Comparison of ENCODE assay signal across 8 cellular contexts in the genomic region with DNA sequence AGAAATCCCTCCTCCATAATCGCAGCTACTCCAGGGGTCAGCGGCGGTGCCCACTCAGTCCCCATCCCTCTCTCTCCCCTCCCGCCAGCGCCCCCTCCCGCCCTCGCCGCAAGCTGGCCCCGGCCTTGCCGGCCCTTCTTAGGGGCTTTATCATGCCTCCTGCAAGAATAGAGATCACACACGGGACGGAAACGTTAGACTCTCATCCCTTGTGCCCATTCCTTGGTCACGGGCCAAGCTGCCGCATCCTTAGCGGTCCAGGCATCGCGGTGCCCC. TPM values are rescaled to one million over a fixed set of nuclear protein-coding genes. Genes with fewer than 3 reads are reported as not detected.
DNase-seq lines count a peak whose midpoint lies in the region; ATAC-seq, FAIRE-seq and TF ChIP-seq lines count a peak whose summit lies in the region.

No MANE protein-coding gene starts in this region.

- dilution Hi-C loops in keratinocyte (cut with MboI; ENCODE audit: extremely low pct_ligation_motif_present, low sequenced_read_pairs) = no loop called here

- POLR2A ChIA-PET in A673 (lab: Charles Lee; ENCODE audit: low non-redundant PET) (interaction anchor here (0.9 kb wide), 1 partner anchor 370 kb away, joined by 22 read pairs; no protein-coding TSS in a partner anchor), HEK293 (lab: Yijun Ruan, JAX) (interaction anchor here (0.7 to 5.0 kb wide), 23 partner anchors 9 to 203 kb away, joined by 3 to 68 read pairs (median 5); a partner anchor contains a TSS)

- H3K27ac ChIP-seq in A673 (ENCODE audit: low read depth, low read length, poor library complexity, severe bottlenecking) (no peak overlapping the region), HEK293 (ENCODE audit: extremely low read depth, low read depth, low read length) (no peak overlapping the region), keratinocyte (ENCODE audit: control insufficient read depth, insufficient read depth, low read length) (peak overlapping the region; percentile 26), thyroid gland (peak overlapping the region; percentile 86 to 98 (median 95))

- peak overlapping the region; percentile 74 for H3K4me3 ChIP-seq in A673 (ENCODE audit: low read depth, low read length, poor library complexity, severe bottlenecking)
- no peak overlapping the region for H3K4me3 ChIP-seq in HEK293 (ENCODE audit: low read depth, low read length)
- H3K4me3 ChIP-seq in keratinocyte (ENCODE audit: control insufficient read depth in 2 of 3, extremely low read depth in 1 of 3, insufficient read depth in 2 of 3, low read depth in 1 of 3, low read length in 3 of 3) = peak overlapping the region in 2 of 3 experiments; percentile 40 to 51
- no peak overlapping the region for H3K4me3 ChIP-seq in thyroid gland (replicated peaks in 1 of 3)

- peak in 1 of 2 donors; percentile 0 for ATAC-seq in activated naive CD4-positive, alpha-beta T cell treated with anti-CD3 and anti-CD28 coated beads, Interleukin-2, amount 50 U/mL, for 72 hours

- no peaks in the 10 kb centered on the region for H3K9me3 Mint-ChIP-seq in activated naive CD4-positive, alpha-beta T cell treated with anti-CD3 and anti-CD28 coated beads, Interleukin-2, amount 50 U/mL, for 72 hours

- H3K9ac ChIP-seq in keratinocyte (ENCODE audit: control insufficient read depth, extremely low read depth, insufficient read depth, low read length) = peak overlapping the region; percentile 9

- no peak for DNase-seq in A673 (ENCODE audit: low spot score)
- DNase-seq in activated naive CD4-positive, alpha-beta T cell treated with anti-CD3 and anti-CD28 coated beads, Interleukin-2, amount 50 U/mL, for 72 hours (ENCODE audit: low spot score in 2 of 2) = no peak
- no peak for DNase-seq in keratinocyte (ENCODE audit: low read depth, low spot score)
- no peak for DNase-seq in thyroid gland
- no peak for DNase-seq in CD1c-positive myeloid dendritic cell (ENCODE audit: extremely low spot score)
- no peak for DNase-seq in RCC 7860 (ENCODE audit: low spot score)
- no peak for DNase-seq in activated CD4-positive, CD25-positive, alpha-beta regulatory T cell (lab: John Stamatoyannopoulos, UW)

- FAIRE-seq in keratinocyte (lab: Jason Lieb, UNC) = no peak
- no peak for FAIRE-seq in RCC 7860 (lab: Jason Lieb, UNC)

- H4K20me1 ChIP-seq in keratinocyte (ENCODE audit: control insufficient read depth, extremely low read depth, insufficient read depth, low read length) = no peaks in the 10 kb centered on the region

- peaks cover 7 to 9% of the 10 kb centered on the region in 2 donors for H3K36me3 Mint-ChIP-seq in activated naive CD4-positive, alpha-beta T cell treated with anti-CD3 and anti-CD28 coated beads, Interleukin-2, amount 50 U/mL, for 72 hours

- 4 to 8% methylated on average over 13 to 16 of the region's 18 CpGs for WGBS in thyroid gland, 2 donors

- TF ChIP-seq CTCF in A673 (conservative IDR thresholded peaks at IDR 0.05; ENCODE audit: low read depth, low read length) (no peak), HEK293 (tag by site-specific recombination; IDR thresholded peaks at IDR 0.05) (no peak; the same call in 1 of the 2 replicates), keratinocyte (optimal IDR thresholded peaks at IDR 0.05 in 1 of 3, IDR thresholded peaks at IDR 0.05 in 1 of 3, conservative IDR thresholded peaks at IDR 0.05 in 1 of 3; ENCODE audit: extremely low read depth in 1 of 3, insufficient read depth in 2 of 3, low read length in 3 of 3) (no peak), thyroid gland (IDR thresholded peaks at IDR 0.05) (peak in 3 of 6 experiments; percentile 72 to 80 (median 73))

- H3K27me3 ChIP-seq in A673 (replicated peaks; ENCODE audit: insufficient read depth, low read depth, low read length, poor library complexity) (no peaks in the 10 kb centered on the region), keratinocyte (ENCODE audit: control insufficient read depth, extremely low read depth, insufficient read depth, low read length) (no peaks in the 10 kb centered on the region), thyroid gland (no peaks in the 10 kb centered on the region)

- H3K4me1 ChIP-seq in A673 (ENCODE audit: insufficient read depth, low read length, poor library complexity, severe bottlenecking) (peaks cover 26% of the 10 kb centered on the region), HEK293 (ENCODE audit: control insufficient read depth, insufficient read depth, low read length) (peaks cover 4% of the 10 kb centered on the region; the same call in 1 of the 2 replicates), keratinocyte (ENCODE audit: control insufficient read depth, extremely low read depth, insufficient read depth, low read length) (peaks cover 20% of the 10 kb centered on the region), thyroid gland (peaks cover 37 to 53% of the 10 kb centered on the region in 2 donors)

- H3K9me3 ChIP-seq in A673 (ENCODE audit: low read depth, low read length, poor library complexity, severe bottlenecking) = no peaks in the 10 kb centered on the region
- no peaks in the 10 kb centered on the region for H3K9me3 ChIP-seq in HEK293 (ENCODE audit: control insufficient read depth, insufficient read depth, low read depth, low read length)
- H3K9me3 ChIP-seq in keratinocyte (ENCODE audit: control insufficient read depth, low read depth, low read length) = no peaks in the 10 kb centered on the region
- H3K9me3 ChIP-seq in thyroid gland = no peaks in the 10 kb centered on the region

- peak overlapping the region; percentile 86 for H2AFZ ChIP-seq in keratinocyte (ENCODE audit: control insufficient read depth, low read length)

- H3K27ac Mint-ChIP-seq in activated naive CD4-positive, alpha-beta T cell treated with anti-CD3 and anti-CD28 coated beads, Interleukin-2, amount 50 U/mL, for 72 hours = peak overlapping the region; percentile 97 to 99

- intact Hi-C loops in A673 (cut with micrococcal nuclease; ENCODE audit: unreplicated experiment) (loop anchor here (2.0 kb wide), 1 partner anchor 55 kb away; a partner anchor contains a TSS), thyroid gland (cut with DNase I) (no loop called here)

- no TSS peak for BruUV-seq in A673 (replicated peaks; lab: Mats Ljungman, UMichigan)

- H3K36me3 ChIP-seq in A673 (ENCODE audit: insufficient read depth, low read length, poor library complexity, severe bottlenecking) (no peaks in the 10 kb centered on the region), HEK293 (ENCODE audit: control insufficient read depth in 2 of 2, insufficient read depth in 1 of 2, low read length in 2 of 2) (peaks cover 0 to 7% of the 10 kb centered on the region in 2 experiments; a peak in 2 of 3 replicates), keratinocyte (ENCODE audit: control insufficient read depth in 2 of 2, extremely low read depth in 1 of 2, insufficient read depth in 2 of 2, low read length in 2 of 2) (peaks cover 0 to under 1% of the 10 kb centered on the region in 2 experiments), thyroid gland (no peaks in the 10 kb centered on the region)

- H3K9me1 ChIP-seq in keratinocyte (ENCODE audit: control insufficient read depth, extremely low read depth, insufficient read depth, low read length) = no peaks in the 10 kb centered on the region

- peaks cover 32% of the 10 kb centered on the region for H3K79me2 ChIP-seq in keratinocyte (ENCODE audit: control insufficient read depth, insufficient read depth, low read length)

- CTCF ChIA-PET in A673 (lab: Charles Lee) (interaction anchor here (0.5 to 2.7 kb wide), 9 partner anchors 8 to 1107 kb away, joined by 3 to 21 read pairs (median 5); a partner anchor contains a TSS), HEK293 (lab: Yijun Ruan, JAX) (interaction anchor here (0.5 to 5.1 kb wide), 36 partner anchors 10 to 327 kb away, joined by 3 to 53 read pairs (median 4); a partner anchor contains a TSS)

- H3K4me2 ChIP-seq in keratinocyte (ENCODE audit: control insufficient read depth, extremely low read depth, insufficient read depth, low read depth, low read length) = peak overlapping the region; percentile 58

- no peak for TF ChIP-seq POLR2A in thyroid gland (IDR thresholded peaks at IDR 0.05)

RNA-seq across cellular contexts. Expression of a gene that starts 0.7 kb away (rescaled TPM):
- 25.4 and 28.7 TPM in 2 replicates for total RNA-seq in A673 (2021)
- total RNA-seq in activated naive CD4-positive, alpha-beta T cell treated with anti-CD3 and anti-CD28 coated beads, Interleukin-2, amount 50 U/mL, for 72 hours = 10 to 100 TPM; 46.0 to 48.5 TPM
- 62.5 to 139 TPM (median 96.6 TPM) in 3 replicates for polyA plus RNA-seq in keratinocyte
- polyA plus RNA-seq in keratinocyte (2011; ENCODE audit: low read depth) = 22.4 TPM
- polyA plus RNA-seq in keratinocyte (2011; cell fraction: cytosol; rRNA removed) = 83.8 and 104 TPM in 2 replicates
- 26.9 and 31.3 TPM in 2 replicates for polyA plus RNA-seq in keratinocyte (2011; cell fraction: nucleus; rRNA removed)
- 60.2 and 62.7 TPM in 2 replicates for polyA plus RNA-seq in keratinocyte (2012; ENCODE audit: low replicate concordance)
- 23.4 to 37.7 TPM (median 28.3 TPM) in 3 replicates for polyA minus RNA-seq in keratinocyte
- polyA minus RNA-seq in keratinocyte (2011; cell fraction: cytosol; rRNA and poly(A)+ RNA removed) = 16.7 TPM
- polyA minus RNA-seq in keratinocyte (2011; cell fraction: nucleus; rRNA and poly(A)+ RNA removed) = 8.2 and 16.4 TPM in 2 replicates
- 100 to 1,000 TPM in 2 of 4 donors, 10 to 100 TPM in 2; 40.6 to 135 (median 90.9) TPM for total RNA-seq in thyroid gland

RNA-seq across cellular contexts. Expression of a gene that starts 7.5 kb away (rescaled TPM):
- total RNA-seq in A673 (2021) = 0.58 and 1.3 TPM in 2 replicates
- total RNA-seq in activated naive CD4-positive, alpha-beta T cell treated with anti-CD3 and anti-CD28 coated beads, Interleukin-2, amount 50 U/mL, for 72 hours = under 1 TPM; 0.35 to 0.46 TPM
- polyA plus RNA-seq in keratinocyte = 0.13 to 0.22 TPM (median 0.17 TPM) in 3 replicates
- polyA plus RNA-seq in keratinocyte (2011; ENCODE audit: low read depth) = 0.11 TPM
- polyA plus RNA-seq in keratinocyte (2011; cell fraction: cytosol; rRNA removed) = 0.07 and 0.16 TPM in 2 replicates
- polyA plus RNA-seq in keratinocyte (2011; cell fraction: nucleus; rRNA removed) = 0.38 and 0.63 TPM in 2 replicates
- polyA plus RNA-seq in keratinocyte (2012; ENCODE audit: low replicate concordance) = 0.08 and 0.29 TPM in 2 replicates
- polyA minus RNA-seq in keratinocyte = not detected in 3 replicates
- not detected for polyA minus RNA-seq in keratinocyte (2011; cell fraction: cytosol; rRNA and poly(A)+ RNA removed)
- polyA minus RNA-seq in keratinocyte (2011; cell fraction: nucleus; rRNA and poly(A)+ RNA removed) = 0.21 and 0.93 TPM in 2 replicates
- total RNA-seq in thyroid gland = 10 to 100 TPM in 1 of 4 donors, 1 to 10 TPM in 3; 5.1 to 10.6 (median 7.1) TPM

RNA-seq across cellular contexts. Expression of a gene that starts 26.2 kb away (rescaled TPM):
- total RNA-seq in A673 (2021) (141 and 152 TPM in 2 replicates), thyroid gland (10 to 100 TPM; 67.2 to 92.9 (median 74.7) TPM)
- total RNA-seq in activated naive CD4-positive, alpha-beta T cell treated with anti-CD3 and anti-CD28 coated beads, Interleukin-2, amount 50 U/mL, for 72 hours = 10 to 100 TPM; 33.8 to 51.2 TPM
- polyA plus RNA-seq in keratinocyte = 48.8 to 91.5 TPM (median 56.6 TPM) in 3 replicates
- polyA plus RNA-seq in keratinocyte (2011; ENCODE audit: low read depth) = 8.5 TPM
- polyA plus RNA-seq in keratinocyte (2011; cell fraction: cytosol; rRNA removed) = 55.1 and 66.1 TPM in 2 replicates
- polyA plus RNA-seq in keratinocyte (2011; cell fraction: nucleus; rRNA removed) = 111 and 123 TPM in 2 replicates
- polyA plus RNA-seq in keratinocyte (2012; ENCODE audit: low replicate concordance) = 22.9 and 58.4 TPM in 2 replicates
- 60.3 to 102 TPM (median 82.5 TPM) in 3 replicates for polyA minus RNA-seq in keratinocyte
- polyA minus RNA-seq in keratinocyte (2011; cell fraction: cytosol; rRNA and poly(A)+ RNA removed) = 50.6 TPM
- polyA minus RNA-seq in keratinocyte (2011; cell fraction: nucleus; rRNA and poly(A)+ RNA removed) = 31.0 and 51.3 TPM in 2 replicates

RNA-seq across cellular contexts. Expression of a gene that starts 54.0 kb away (rescaled TPM):
- total RNA-seq in A673 (2021) (2.7 and 5.5 TPM in 2 replicates), thyroid gland (1 to 10 TPM in 1 of 4 donors, under 1 TPM in 3; 0.13 to 1.9 (median 0.43) TPM)
- 10 to 100 TPM in 1 of 2 donors, 1 to 10 TPM in 1; 2.8 to 11.7 TPM for total RNA-seq in activated naive CD4-positive, alpha-beta T cell treated with anti-CD3 and anti-CD28 coated beads, Interleukin-2, amount 50 U/mL, for 72 hours
- 5.7 to 8.3 TPM (median 5.7 TPM) in 3 replicates for polyA plus RNA-seq in keratinocyte
- 0.46 TPM for polyA plus RNA-seq in keratinocyte (2011; ENCODE audit: low read depth)
- 4.0 and 5.1 TPM in 2 replicates for polyA plus RNA-seq in keratinocyte (2011; cell fraction: cytosol; rRNA removed)
- 15.8 and 19.7 TPM in 2 replicates for polyA plus RNA-seq in keratinocyte (2011; cell fraction: nucleus; rRNA removed)
- polyA plus RNA-seq in keratinocyte (2012; ENCODE audit: low replicate concordance) = 0.47 and 5.4 TPM in 2 replicates
- polyA minus RNA-seq in keratinocyte = 8.2 to 10.1 TPM (median 9.4 TPM) in 3 replicates
- 5.0 TPM for polyA minus RNA-seq in keratinocyte (2011; cell fraction: cytosol; rRNA and poly(A)+ RNA removed)
- 9.2 and 10.4 TPM in 2 replicates for polyA minus RNA-seq in keratinocyte (2011; cell fraction: nucleus; rRNA and poly(A)+ RNA removed)

RNA-seq across cellular contexts. Expression of a gene that starts 55.8 kb away (rescaled TPM):
- total RNA-seq in A673 (2021) = 57.0 and 63.7 TPM in 2 replicates
- total RNA-seq in activated naive CD4-positive, alpha-beta T cell treated with anti-CD3 and anti-CD28 coated beads, Interleukin-2, amount 50 U/mL, for 72 hours = 10 to 100 TPM; 50.1 to 71.1 TPM
- polyA plus RNA-seq in keratinocyte = 50.6 to 72.3 TPM (median 61.4 TPM) in 3 replicates
- polyA plus RNA-seq in keratinocyte (2011; ENCODE audit: low read depth) = 16.5 TPM
- 34.2 and 52.2 TPM in 2 replicates for polyA plus RNA-seq in keratinocyte (2011; cell fraction: cytosol; rRNA removed)
- polyA plus RNA-seq in keratinocyte (2011; cell fraction: nucleus; rRNA removed) = 134 and 136 TPM in 2 replicates
- polyA plus RNA-seq in keratinocyte (2012; ENCODE audit: low replicate concordance) = 22.1 and 30.6 TPM in 2 replicates
- polyA minus RNA-seq in keratinocyte = 34.1 to 97.0 TPM (median 89.8 TPM) in 3 replicates
- polyA minus RNA-seq in keratinocyte (2011; cell fraction: cytosol; rRNA and poly(A)+ RNA removed) = 36.1 TPM
- 43.4 and 81.5 TPM in 2 replicates for polyA minus RNA-seq in keratinocyte (2011; cell fraction: nucleus; rRNA and poly(A)+ RNA removed)
- 10 to 100 TPM; 20.2 to 34.9 (median 29.5) TPM for total RNA-seq in thyroid gland

Comparison
In these comparisons a context has a peak if more than half of its experiments do, and no peak if none do; other contexts are left out.
1. H3K27ac ChIP-seq: peak in keratinocyte (single experiment) and thyroid gland (3 of 3); none in A673 (single experiment) and HEK293 (single experiment).
2. H3K4me3 ChIP-seq: peak in A673 (single experiment) and keratinocyte (2 of 3); none in HEK293 (single experiment) and thyroid gland (0 of 3).